ENCODE assay signal across 24 cellular contexts in genomic region chr14:22407033-22407432, GRCh38.
"Had no signal": no experiment of that assay in that cellular context is flagged by ENCODE, and none has a peak within 500 bp of the region (broad histone marks: within the 10 kb centered on the region; RNA-seq: fewer than 3 reads in every experiment).

No MANE protein-coding gene starts in this region.

- H3K27ac Mint-ChIP-seq: activated B cell treated with CpG ODN at 0.5 μM for 24 hours; activated CD4-positive, alpha-beta memory T cell treated with anti-CD3 and anti-CD28 coated beads for 36 hours; activated CD4-positive, alpha-beta T cell treated with anti-CD3 and anti-CD28 coated beads, Interleukin-2, amount 10 ng/mL, durations not matched to agents 7 days and 5 days; activated naive CD4-positive, alpha-beta T cell treated with anti-CD3 and anti-CD28 coated beads for 36 hours; activated naive CD8-positive, alpha-beta T cell; activated T-helper 17 cell treated with anti-CD3 and anti-CD28 coated beads, Interleukin-2, amount 50 U/mL, for 72 hours; brain; T-helper 17 cell had no signal

- DNase-seq: activated B cell treated with CpG ODN at 0.5 μM for 24 hours; activated CD4-positive, alpha-beta memory T cell treated with anti-CD3 and anti-CD28 coated beads for 36 hours; activated CD4-positive, alpha-beta T cell treated with anti-CD3 and anti-CD28 coated beads for 1 hour; activated CD4-positive, alpha-beta T cell treated with anti-CD3 and anti-CD28 coated beads, Interleukin-2, amount 10 ng/mL, durations not matched to agents 7 days and 5 days; activated gamma-delta T cell; activated naive CD4-positive, alpha-beta T cell treated with anti-CD3 and anti-CD28 coated beads for 36 hours; activated T-cell treated with anti-CD3 and anti-CD28 coated beads for 4 hours; activated T-cell treated with anti-CD3 and anti-CD28 coated beads, Interleukin-2, amount 50 U/mL, for 48 hours; amygdala; NCI-H1105; NCI-H1436; NCI-H1694 treated with DMSO at 0.1 percent for 48 hours; NCI-H2029 treated with DMSO at 0.1 percent for 48 hours; NCI-H345; NCI-H510A; NCI-H526 treated with DMSO at 0.1 percent for 48 hours; NCI-H82; PC-9; SHP77 treated with DMSO at 0.1 percent for 48 hours; T-helper 17 cell; T-helper 9 cell had no signal

- H3K36me3 Mint-ChIP-seq: activated CD4-positive, alpha-beta memory T cell treated with anti-CD3 and anti-CD28 coated beads for 36 hours; activated naive CD8-positive, alpha-beta T cell; brain had no signal

- H3K4me3 Mint-ChIP-seq: activated B cell treated with CpG ODN at 0.5 μM for 24 hours; activated CD4-positive, alpha-beta memory T cell treated with anti-CD3 and anti-CD28 coated beads for 36 hours; activated CD4-positive, alpha-beta T cell treated with anti-CD3 and anti-CD28 coated beads, Interleukin-2, amount 10 ng/mL, durations not matched to agents 7 days and 5 days; activated naive CD4-positive, alpha-beta T cell treated with anti-CD3 and anti-CD28 coated beads for 36 hours; activated naive CD8-positive, alpha-beta T cell; activated T-helper 17 cell treated with anti-CD3 and anti-CD28 coated beads, Interleukin-2, amount 50 U/mL, for 72 hours; brain; T-helper 17 cell had no signal

- ATAC-seq: activated T-helper 17 cell treated with anti-CD3 and anti-CD28 coated beads, Interleukin-2, amount 50 U/mL, for 72 hours; T-helper 17 cell had no signal

- H3K9me3 Mint-ChIP-seq: activated B cell treated with CpG ODN at 0.5 μM for 24 hours; activated CD4-positive, alpha-beta memory T cell treated with anti-CD3 and anti-CD28 coated beads for 36 hours; activated CD4-positive, alpha-beta T cell treated with anti-CD3 and anti-CD28 coated beads, Interleukin-2, amount 10 ng/mL, durations not matched to agents 7 days and 5 days; activated naive CD4-positive, alpha-beta T cell treated with anti-CD3 and anti-CD28 coated beads for 36 hours; activated T-helper 17 cell treated with anti-CD3 and anti-CD28 coated beads, Interleukin-2, amount 50 U/mL, for 72 hours had no signal

- H3K4me1 Mint-ChIP-seq: activated B cell treated with CpG ODN at 0.5 μM for 24 hours; activated CD4-positive, alpha-beta T cell treated with anti-CD3 and anti-CD28 coated beads, Interleukin-2, amount 10 ng/mL, durations not matched to agents 7 days and 5 days; activated T-helper 17 cell treated with anti-CD3 and anti-CD28 coated beads, Interleukin-2, amount 50 U/mL, for 72 hours; T-helper 17 cell had no signal

- H3K27me3 Mint-ChIP-seq: activated CD4-positive, alpha-beta memory T cell treated with anti-CD3 and anti-CD28 coated beads for 36 hours; activated CD4-positive, alpha-beta T cell treated with anti-CD3 and anti-CD28 coated beads, Interleukin-2, amount 10 ng/mL, durations not matched to agents 7 days and 5 days; activated naive CD8-positive, alpha-beta T cell; activated T-helper 17 cell treated with anti-CD3 and anti-CD28 coated beads, Interleukin-2, amount 50 U/mL, for 72 hours; T-helper 17 cell had no signal
